14 cellular contexts compared by ENCODE assay signal in the genomic region with DNA sequence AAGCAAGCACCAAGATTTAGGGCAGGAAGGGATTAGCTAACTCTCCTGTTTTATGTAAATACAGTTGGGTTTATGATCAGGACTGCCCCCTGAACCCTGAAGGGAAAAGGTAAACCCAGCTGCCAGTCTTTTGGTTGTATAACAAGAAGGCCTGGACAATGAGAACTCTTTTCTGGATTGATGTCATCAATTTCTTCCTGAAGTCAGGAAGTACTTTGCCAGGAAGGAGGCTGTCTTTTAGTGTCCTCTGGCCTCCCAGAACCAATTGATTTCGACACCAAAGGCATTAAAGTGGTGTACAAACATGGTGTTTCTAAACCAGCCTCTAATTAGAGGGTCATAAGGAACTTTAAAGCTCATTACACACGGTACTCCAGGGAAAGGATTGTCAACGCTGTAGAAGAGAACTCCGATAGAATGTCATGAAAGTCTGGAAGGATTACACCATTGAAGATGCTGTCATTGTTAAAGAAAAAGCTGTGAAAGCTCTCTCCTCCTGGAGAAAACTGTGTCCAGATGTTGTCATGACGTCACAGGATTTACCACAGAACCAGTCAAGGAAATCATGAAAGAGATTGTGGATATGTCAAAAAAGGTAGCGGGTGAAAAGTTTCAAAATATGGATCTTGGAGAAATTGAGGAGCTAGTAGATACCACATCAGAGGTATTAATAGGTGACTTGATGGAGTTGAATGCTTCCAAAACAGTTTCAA.
"Had no signal": no experiment of that assay in that cellular context is flagged by ENCODE, and none has a peak within 500 bp of the region (broad histone marks: within the 10 kb centered on the region; RNA-seq: fewer than 3 reads in every experiment).

No MANE protein-coding gene starts in this region.

- DNase-seq: activated CD4-positive, alpha-beta T cell treated with anti-CD3 and anti-CD28 coated beads, Interleukin-2, amount 50 U/mL, for 48 hours; activated CD4-positive, CD25-positive, alpha-beta regulatory T cell treated with anti-CD3 and anti-CD28 coated beads, Interleukin-2, amount 50 U/mL, for 72 hours; activated gamma-delta T cell treated with Interleukin-2 at 50 U/mL for 16 hours; activated naive CD8-positive, alpha-beta T cell treated with anti-CD3 and anti-CD28 coated beads, Interleukin-2, amount 10 ng/mL, durations not matched to agents 7 days and 5 days; activated T-cell treated with anti-CD3 and anti-CD28 coated beads, Interleukin-2, amount 50 U/mL, for 4 hours; brain microvascular endothelial cell; effector CD8-positive, alpha-beta T cell; hippocampal formation; kidney; left ventricle myocardium inferior; stomach had no signal

- H3K9me3 ChIP-seq: left ventricle myocardium inferior, SJSA1, stomach, thoracic aorta had no signal

- H3K4me1 ChIP-seq: SJSA1 had no signal

- H3K4me3 ChIP-seq: left ventricle myocardium inferior, SJSA1, stomach, thoracic aorta had no signal

- ATAC-seq: activated T-cell treated with anti-CD3 and anti-CD28 coated beads, Interleukin-2, amount 50 U/mL, for 4 hours; sciatic nerve had no signal
